Comparison of ENCODE assay signal across 37 cellular contexts in the genomic region with DNA sequence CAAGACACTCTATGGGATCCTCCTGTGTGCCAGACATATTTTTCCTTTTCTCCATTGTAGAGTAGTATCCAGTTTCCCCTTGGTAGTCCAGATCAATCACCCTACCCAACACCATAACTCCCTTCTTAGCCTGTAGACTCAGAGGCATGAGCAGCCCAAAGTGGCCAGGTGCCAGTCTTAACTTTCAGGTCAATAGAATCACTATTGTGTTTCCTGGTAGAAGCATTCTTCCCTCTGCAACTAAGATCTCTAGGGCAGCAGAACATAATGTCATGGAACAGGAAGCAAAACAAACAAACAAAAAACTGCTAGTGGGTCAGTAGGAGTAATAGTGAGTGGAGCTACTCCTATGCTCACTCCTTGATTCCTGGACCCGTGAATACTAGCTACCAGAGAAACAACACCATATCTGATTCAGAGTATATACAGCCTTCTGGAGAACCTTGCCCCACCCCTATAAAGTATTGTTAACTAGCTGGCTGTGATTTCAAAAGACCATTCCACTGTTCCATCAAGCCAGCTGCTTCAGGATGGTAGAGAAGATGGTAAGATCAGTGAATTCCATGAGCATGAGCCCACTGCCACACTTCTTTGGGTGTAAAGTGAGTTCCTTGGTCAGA. TPM values are rescaled to one million over a fixed set of nuclear protein-coding genes. Genes with fewer than 3 reads are reported as not detected.
"Had no signal": no experiment of that assay in that cellular context is flagged by ENCODE, and none has a peak within 500 bp of the region (broad histone marks: within the 10 kb centered on the region; RNA-seq: fewer than 3 reads in every experiment).

No MANE protein-coding gene starts in this region.

- H3K9me3 ChIP-seq: MG63, SJCRH30 had no signal

- H3K4me3 ChIP-seq: cardiac muscle cell, MG63, SJCRH30, SK-N-MC had no signal

- H3K4me1 ChIP-seq: SJCRH30 had no signal

- ATAC-seq: activated CD8-positive, alpha-beta memory T cell treated with anti-CD3 and anti-CD28 coated beads, Interleukin-2, amount 10 ng/mL, durations not matched to agents 7 days and 5 days; activated T-cell treated with anti-CD3 and anti-CD28 coated beads, Interleukin-2, amount 50 U/mL, for 72 hours; activated T-helper 17 cell treated with anti-CD3 and anti-CD28 coated beads, Interleukin-2, amount 50 U/mL, for 72 hours; Panc1 had no signal

- H3K36me3 ChIP-seq: cardiac muscle cell, MG63, SJCRH30, WERI-Rb-1 had no signal

- H3K27ac ChIP-seq: cardiac muscle cell, SJCRH30, SK-N-MC, WERI-Rb-1 had no signal

- DNase-seq: activated CD4-positive, alpha-beta memory T cell treated with anti-CD3 and anti-CD28 coated beads, Interleukin-2, amount 10 ng/mL, durations not matched to agents 7 days and 5 days; activated CD4-positive, alpha-beta T cell treated with anti-CD3 and anti-CD28 coated beads for 1 hour; activated CD4-positive, alpha-beta T cell treated with anti-CD3 and anti-CD28 coated beads for 48 hours; activated CD4-positive, CD25-positive, alpha-beta regulatory T cell; activated CD8-positive, alpha-beta memory T cell treated with anti-CD3 and anti-CD28 coated beads for 24 hours; activated CD8-positive, alpha-beta memory T cell treated with anti-CD3 and anti-CD28 coated beads, Interleukin-2, amount 10 ng/mL, durations not matched to agents 7 days and 5 days; activated CD8-positive, alpha-beta memory T cell treated with anti-CD3 and anti-CD28 coated beads, Interleukin-2, amount 50 U/mL, for 48 hours; activated effector memory CD4-positive, alpha-beta T cell treated with anti-CD3 and anti-CD28 coated beads, Interleukin-2, amount 50 U/mL, for 16 hours; activated naive CD4-positive, alpha-beta T cell; activated naive CD4-positive, alpha-beta T cell treated with anti-CD3 and anti-CD28 coated beads, Interleukin-2, amount 50 U/mL, for 16 hours; activated naive CD8-positive, alpha-beta T cell treated with anti-CD3 and anti-CD28 coated beads for 36 hours; activated T-cell treated with anti-CD3 and anti-CD28 coated beads, Interleukin-2, amount 50 U/mL, for 72 hours; amniotic stem cell; aorta; Karpas-422; KBM-7; MG63; NCI-H1048; NCI-H1105 treated with DMSO at 0.1 percent for 48 hours; NCI-H1436; NCI-H1694; NCI-H1930; NCI-H2081 treated with DMSO at 0.1 percent for 48 hours; NCI-H226; NCI-H446 treated with DMSO at 0.1 percent for 48 hours; NCI-H524; SHP77; SJCRH30; T1000; WERI-Rb-1 had no signal

RNA-seq across cellular contexts. Expression of a gene that starts 11.2 kb away (rescaled TPM):
- total RNA-seq: activated CD4-positive, alpha-beta memory T cell treated with anti-CD3 and anti-CD28 coated beads, Interleukin-2, amount 10 ng/mL, durations not matched to agents 7 days and 5 days; activated CD8-positive, alpha-beta memory T cell treated with anti-CD3 and anti-CD28 coated beads, Interleukin-2, amount 10 ng/mL, durations not matched to agents 7 days and 5 days; activated naive CD8-positive, alpha-beta T cell treated with anti-CD3 and anti-CD28 coated beads for 36 hours; activated T-cell treated with anti-CD3 and anti-CD28 coated beads, Interleukin-2, amount 50 U/mL, for 72 hours; activated T-helper 17 cell treated with anti-CD3 and anti-CD28 coated beads, Interleukin-2, amount 50 U/mL, for 72 hours; aorta; cardiac muscle cell; RPMI7951; SJCRH30; T-helper 1 cell treated with Interleukin-12 subunit alpha and Interleukin-12 subunit beta and Interleukin-4 antibody, amounts not matched to agents 30 ng/mL and 1 ng/mL, for 36 hours; T-helper 2 cell treated with Interferon-gamma antibody and Interleukin-4, amounts not matched to agents 100 ng/mL and 5 ng/mL, for 36 hours had no signal
- polyA plus RNA-seq: aorta, cardiac muscle cell had no signal
